Comparison of ENCODE assay signal across 8 cellular contexts in genomic region chr9:95626885-95627558, GRCh38.
DNase-seq lines count a peak whose midpoint lies in the region; ATAC-seq and TF ChIP-seq lines count a peak whose summit lies in the region.

No MANE protein-coding gene starts in this region.

- no peak overlapping the region for H3K4me2 ChIP-seq in GM23338

- intact Hi-C loops in left lung (cut with DNase I), result no loop called here

- no peak for TF ChIP-seq CTCF in GM23338 (conservative IDR thresholded peaks at IDR 0.05; ENCODE audit: low read depth in 2 of 2)
- no peak for TF ChIP-seq CTCF in left lung (IDR thresholded peaks at IDR 0.05)

- H3K27me3 ChIP-seq in GM23338 (ENCODE audit: insufficient read depth) (no peaks in the 10 kb centered on the region), left lung (no peaks in the 10 kb centered on the region)

- H4K20me1 ChIP-seq in GM23338 (replicated peaks; ENCODE audit: insufficient read depth), result no peaks in the 10 kb centered on the region

- no peaks in the 10 kb centered on the region; the same call in 1 of the 3 replicates for H3K9me3 Mint-ChIP-seq in GM23338

- ATAC-seq in GM23338 (no peak), left lung (no peak)

- H3K4me1 ChIP-seq in GM23338 (ENCODE audit: insufficient read depth), result no peaks in the 10 kb centered on the region
- H3K4me1 ChIP-seq in left lung, result no peaks in the 10 kb centered on the region

- H3K4me3 Mint-ChIP-seq in GM23338, result no peak overlapping the region; the same call in 2 of the 3 replicates

- no peaks in the 10 kb centered on the region for H3K79me2 ChIP-seq in GM23338 (replicated peaks; ENCODE audit: insufficient read depth)

- H3K36me3 ChIP-seq in GM23338 (ENCODE audit: insufficient read depth) (no peaks in the 10 kb centered on the region), left lung (no peaks in the 10 kb centered on the region)

- peaks cover 5% of the 10 kb centered on the region; the same call in 2 of the 3 replicates for H3K4me1 Mint-ChIP-seq in GM23338

- no peaks in the 10 kb centered on the region for H3K9me3 ChIP-seq in left lung

- no peak overlapping the region for H3K4me3 ChIP-seq in GM23338
- no peak overlapping the region for H3K4me3 ChIP-seq in left lung

- no peak overlapping the region for H3K27ac Mint-ChIP-seq in GM23338

- DNase-seq in H4 (ENCODE audit: low spot score) (peak; percentile 38), activated T-cell treated with anti-CD3 and anti-CD28 coated beads for 4 hours (peak; percentile 19), iris pigment epithelial cell (ENCODE audit: low read depth) (peak; percentile 9), GM23338 (ENCODE audit: low spot score) (no peak), amniotic stem cell (lab: John Stamatoyannopoulos, UW) (no peak), midbrain (lab: John Stamatoyannopoulos, UW) (no peak), left lung (no peak)
- peak; percentile 24 to 37 for DNase-seq in stimulated activated CD4-positive, alpha-beta T cell treated with anti-CD3 and anti-CD28 coated beads, Interleukin-2, amount 100 ng/mL, for 48 hours

- no peaks in the 10 kb centered on the region for H3K36me3 Mint-ChIP-seq in GM23338 (ENCODE audit: low read depth)

- no peaks in the 10 kb centered on the region for H3F3A ChIP-seq in GM23338 (replicated peaks; ENCODE audit: low read depth)

- no peak overlapping the region for H3K27ac ChIP-seq in GM23338 (ENCODE audit: low read depth)
- H3K27ac ChIP-seq in left lung, result peak overlapping the region in 1 of 2 donors; percentile 62

- no peak overlapping the region for H2AFZ ChIP-seq in GM23338

- peaks cover 10% of the 10 kb centered on the region for H3K9me2 ChIP-seq in GM23338 (ENCODE audit: insufficient read depth)

- peaks cover 5% of the 10 kb centered on the region for H3K27me3 Mint-ChIP-seq in GM23338 (ENCODE audit: insufficient read depth, low read depth, poor library complexity)

TF ChIP-seq in GM23338, 12 proteins besides CTCF, POLR2A, EP300 and RAD21:
- TF ChIP-seq STAT1 (IDR thresholded peaks at IDR 0.05; ENCODE audit: unreplicated experiment), result no peak
- no peak for TF ChIP-seq CREB1 (CRISPR knock-in tag; IDR thresholded peaks at IDR 0.05; ENCODE audit: low read depth)
- TF ChIP-seq JUNB (IDR thresholded peaks at IDR 0.05; ENCODE audit: unreplicated experiment), result no peak
- TF ChIP-seq EZH2 (IDR thresholded peaks at IDR 0.05; ENCODE audit: low read depth, unreplicated experiment), result no peak
- TF ChIP-seq ETS1 (IDR thresholded peaks at IDR 0.05), result no peak
- no peak for TF ChIP-seq NANOG (IDR thresholded peaks at IDR 0.05; ENCODE audit: borderline replicate concordance)
- no peak for TF ChIP-seq POLR2AphosphoS5 (IDR thresholded peaks at IDR 0.05; ENCODE audit: low read depth)
- TF ChIP-seq ZNF462 (CRISPR knock-in tag; IDR thresholded peaks at IDR 0.05), result no peak
- no peak for TF ChIP-seq ZNF331 (CRISPR knock-in tag; IDR thresholded peaks at IDR 0.05; ENCODE audit: low read depth)
- no peak for TF ChIP-seq EZH2phosphoT487 (IDR thresholded peaks at IDR 0.05; ENCODE audit: unreplicated experiment)
- no peak for TF ChIP-seq ZNF114 (CRISPR knock-in tag; IDR thresholded peaks at IDR 0.05)
- TF ChIP-seq REST (IDR thresholded peaks at IDR 0.05; ENCODE audit: unreplicated experiment), result no peak

Comparison
In these comparisons a context has a peak if more than half of its experiments do, and no peak if none do; other contexts are left out.
1. DNase-seq: peak in H4 (single experiment), activated T-cell treated with anti-CD3 and anti-CD28 coated beads for 4 hours (single experiment), iris pigment epithelial cell (single experiment) and stimulated activated CD4-positive, alpha-beta T cell treated with anti-CD3 and anti-CD28 coated beads, Interleukin-2, amount 100 ng/mL, for 48 hours (2 of 2); none in GM23338 (single experiment), amniotic stem cell (single experiment), midbrain (single experiment) and left lung (0 of 2).